ENCODE assay signal across 1 cellular context in the genomic region with DNA sequence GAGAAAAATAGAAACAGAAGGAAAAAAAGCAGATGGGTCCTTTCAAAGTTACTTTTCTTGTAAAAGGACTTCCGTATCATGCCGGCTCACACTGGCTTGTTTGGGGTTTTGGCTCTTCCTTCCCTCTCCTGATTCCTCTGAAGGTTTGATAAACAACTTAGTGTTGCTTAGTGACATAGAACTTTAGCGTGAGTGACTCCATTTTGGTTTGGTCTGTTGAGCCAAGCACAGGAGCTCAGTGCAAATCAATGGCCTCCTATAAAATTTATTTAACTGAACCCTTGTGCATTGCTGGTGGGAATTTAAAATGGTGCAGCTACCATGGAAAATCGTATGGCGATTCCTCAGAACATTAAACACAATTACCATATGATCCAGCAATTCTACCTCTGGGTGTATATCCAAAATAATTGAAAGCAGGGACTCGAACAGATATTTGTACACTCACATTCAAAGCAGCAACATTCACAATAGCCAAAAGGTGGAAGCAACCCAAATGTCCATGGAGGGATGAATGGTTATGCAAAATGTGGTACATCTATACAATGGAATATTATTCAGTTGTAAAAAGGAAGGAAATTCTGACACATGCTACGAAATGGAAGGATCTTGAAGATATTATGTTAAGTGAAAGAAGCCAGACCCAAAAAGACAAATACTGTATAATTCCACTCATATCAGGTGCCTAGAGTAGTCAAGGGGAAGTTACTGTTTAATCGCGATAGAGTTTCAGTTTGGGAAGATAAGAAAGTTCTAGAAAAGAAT.
TF ChIP-seq lines count a peak whose summit lies in the region.

No MANE protein-coding gene starts in this region.

TF ChIP-seq in A549, 52 proteins besides CTCF, POLR2A, EP300 and RAD21:
- 0 out of 2 replicates have a peak, but pooled peaks have one; percentile 41 for TF ChIP-seq ZNF302 (CRISPR knock-in tag; IDR thresholded peaks at IDR 0.05)
- TF ChIP-seq, protein P1, sequence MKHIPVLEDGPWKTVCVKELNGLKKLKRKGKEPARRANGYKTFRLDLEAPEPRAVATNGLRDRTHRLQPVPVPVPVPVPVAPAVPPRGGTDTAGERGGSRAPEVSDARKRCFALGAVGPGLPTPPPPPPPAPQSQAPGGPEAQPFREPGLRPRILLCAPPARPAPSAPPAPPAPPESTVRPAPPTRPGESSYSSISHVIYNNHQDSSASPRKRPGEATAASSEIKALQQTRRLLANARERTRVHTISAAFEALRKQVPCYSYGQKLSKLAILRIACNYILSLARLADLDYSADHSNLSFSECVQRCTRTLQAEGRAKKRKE (CRISPR knock-in tag; IDR thresholded peaks at IDR 0.05; ENCODE audit: low read depth), result peak; percentile 87; the same call in 1 of the 2 replicates
- no peak; the same call in 1 of the 2 replicates for TF ChIP-seq KDM1A (IDR thresholded peaks at IDR 0.05; ENCODE audit: low read depth)
